In the genomic region with DNA sequence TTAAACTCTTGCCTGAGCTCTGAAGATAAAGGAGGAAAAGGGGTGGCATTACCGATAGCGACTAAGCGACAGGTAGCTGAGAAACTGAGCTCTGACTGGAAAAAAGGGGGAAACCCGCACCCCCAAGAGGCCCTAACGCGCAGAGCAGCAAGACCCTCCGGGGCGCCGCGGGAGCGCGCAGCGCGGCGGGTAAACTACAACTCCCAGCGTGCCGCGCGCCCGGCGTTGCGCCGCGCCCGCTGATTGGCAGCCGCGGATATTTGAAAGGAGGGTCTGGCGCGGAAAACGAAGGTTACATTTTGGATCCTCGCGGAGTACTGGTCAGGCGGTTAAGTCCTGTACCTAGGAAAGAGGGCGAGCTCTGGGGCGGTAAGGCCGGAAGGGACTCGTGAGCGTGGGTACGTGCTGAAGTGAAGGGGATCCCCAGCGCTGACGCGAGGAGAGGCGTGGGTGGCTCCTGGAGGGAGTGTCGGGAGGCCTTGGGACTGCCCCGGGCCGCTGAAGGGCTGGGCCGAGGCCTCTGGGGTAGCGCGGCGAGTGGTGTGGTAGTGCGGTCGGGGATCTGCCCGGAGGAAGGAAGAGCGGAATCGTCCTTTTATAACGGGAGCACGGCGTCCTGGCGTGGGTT, we compare ENCODE assay signal across 1 cellular context.
A peak's percentile ranks its signal among the peaks of the same experiment; 100 is the strongest.
TF ChIP-seq lines count a peak whose summit lies in the region.

A gene (plus strand): TSS at position 291 of the 628 bp plus-strand sequence. CDS start 468 bp downstream, outside the sequence.

TF ChIP-seq in SK-N-SH, 30 proteins besides CTCF, POLR2A, EP300 and RAD21:
- TF ChIP-seq RCOR1 (IDR thresholded peaks at IDR 0.05; ENCODE audit: low read length) (no peak), FOXJ3 (CRISPR knock-in tag; IDR thresholded peaks at IDR 0.05) (no peak), TAF1 (IDR thresholded peaks at IDR 0.05; ENCODE audit: borderline replicate concordance, low read depth, low read length) (0 out of 2 replicates have a peak, but pooled peaks have one; percentile 26), NFIC (IDR thresholded peaks at IDR 0.05; ENCODE audit: borderline replicate concordance) (no peak), SMC3 (IDR thresholded peaks at IDR 0.05; ENCODE audit: low read depth, low read length) (peak; percentile 53; the same call in 1 of the 2 replicates), TEAD4 (IDR thresholded peaks at IDR 0.05; ENCODE audit: borderline replicate concordance, insufficient read depth) (no peak), EZH2phosphoT487 (IDR thresholded peaks at IDR 0.05; ENCODE audit: borderline replicate concordance, low read depth) (no peak), POLR2AphosphoS5 (IDR thresholded peaks at IDR 0.05; ENCODE audit: low read depth, low read length) (peak; percentile 64; the same call in 1 of the 2 replicates), YY1 (IDR thresholded peaks at IDR 0.05; ENCODE audit: low read depth) (no peak), SIN3A (IDR thresholded peaks at IDR 0.05; ENCODE audit: borderline replicate concordance, low read depth, low read length) (peak; percentile 94), RFX5 (IDR thresholded peaks at IDR 0.05; ENCODE audit: low read length) (no peak), CHD2 (IDR thresholded peaks at IDR 0.05; ENCODE audit: low read length, partially characterized antibody) (no peak), FOXM1 (IDR thresholded peaks at IDR 0.05; ENCODE audit: low read depth) (peak; percentile 94), GABPA (IDR thresholded peaks at IDR 0.05; ENCODE audit: low read depth) (no peak; the same call in 1 of the 2 replicates), MXI1 (IDR thresholded peaks at IDR 0.05; ENCODE audit: low read depth, low read length) (peak; percentile 93)
- TF ChIP-seq, protein P1, sequence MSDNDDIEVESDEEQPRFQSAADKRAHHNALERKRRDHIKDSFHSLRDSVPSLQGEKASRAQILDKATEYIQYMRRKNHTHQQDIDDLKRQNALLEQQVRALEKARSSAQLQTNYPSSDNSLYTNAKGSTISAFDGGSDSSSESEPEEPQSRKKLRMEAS (IDR thresholded peaks at IDR 0.05; ENCODE audit: low read depth) = peak; percentile 57
- TF ChIP-seq, protein P2, sequence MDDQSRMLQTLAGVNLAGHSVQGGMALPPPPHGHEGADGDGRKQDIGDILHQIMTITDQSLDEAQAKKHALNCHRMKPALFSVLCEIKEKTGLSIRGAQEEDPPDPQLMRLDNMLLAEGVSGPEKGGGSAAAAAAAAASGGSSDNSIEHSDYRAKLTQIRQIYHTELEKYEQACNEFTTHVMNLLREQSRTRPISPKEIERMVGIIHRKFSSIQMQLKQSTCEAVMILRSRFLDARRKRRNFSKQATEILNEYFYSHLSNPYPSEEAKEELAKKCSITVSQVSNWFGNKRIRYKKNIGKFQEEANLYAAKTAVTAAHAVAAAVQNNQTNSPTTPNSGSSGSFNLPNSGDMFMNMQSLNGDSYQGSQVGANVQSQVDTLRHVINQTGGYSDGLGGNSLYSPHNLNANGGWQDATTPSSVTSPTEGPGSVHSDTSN (IDR thresholded peaks at IDR 0.05) = peak; percentile 62
